6 cellular contexts compared by ENCODE assay signal in genomic region chr7:18234519-18234918, GRCh38.
"Had no signal": no experiment of that assay in that cellular context is flagged by ENCODE, and none has a peak within 500 bp of the region (broad histone marks: within the 10 kb centered on the region; RNA-seq: fewer than 3 reads in every experiment).

No MANE protein-coding gene starts in this region.

- FAIRE-seq: HepG2, HTR-8/SVneo had no signal

- ATAC-seq: HepG2 had no signal

- H3K27ac ChIP-seq: HL-60 had no signal

- DNase-seq: IMR-90, KBM-7, KG1 had no signal
